In the genomic region with DNA sequence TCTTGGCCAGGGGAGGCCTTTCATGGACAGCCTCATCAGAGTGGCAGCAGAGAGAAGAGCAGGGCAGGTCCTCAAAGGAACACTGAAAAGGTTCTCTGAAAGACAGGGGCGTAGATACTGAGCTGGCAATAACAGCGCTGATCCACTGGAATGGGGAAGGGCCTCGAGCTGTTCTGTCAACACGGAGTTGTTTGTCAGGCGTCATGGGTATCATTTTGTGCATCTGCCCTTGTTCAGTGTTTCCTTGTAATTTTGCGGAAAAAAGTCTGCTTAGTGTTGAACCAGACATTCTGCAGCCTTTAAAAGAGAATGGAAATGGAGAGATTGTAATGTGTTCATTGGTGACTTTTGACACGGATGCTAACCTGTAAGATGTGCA, we compare ENCODE assay signal across 32 cellular contexts.
"Had no signal": no experiment of that assay in that cellular context is flagged by ENCODE, and none has a peak within 500 bp of the region (broad histone marks: within the 10 kb centered on the region; RNA-seq: fewer than 3 reads in every experiment).

No MANE protein-coding gene starts in this region.

- H3K27me3 ChIP-seq: esophagus squamous epithelium, heart right ventricle, left lung, pancreas, thyroid gland had no signal

- H3K27ac ChIP-seq: esophagus squamous epithelium, heart right ventricle, left lung, lower lobe of right lung, pancreas, prostate gland, skin epidermis, thyroid gland had no signal

- H3K4me3 ChIP-seq: esophagus squamous epithelium, heart right ventricle, left lung, lower lobe of right lung, pancreas, prostate gland, skin epidermis, thyroid gland had no signal

- H3K36me3 ChIP-seq: esophagus squamous epithelium, heart right ventricle, left lung, lower lobe of right lung, pancreas, prostate gland, thyroid gland had no signal

- ATAC-seq: activated CD8-positive, alpha-beta T cell treated with anti-CD3 and anti-CD28 coated beads for 36 hours; activated naive CD4-positive, alpha-beta T cell treated with anti-CD3 and anti-CD28 coated beads, Interleukin-2, amount 50 U/mL, for 72 hours; activated T-cell treated with anti-CD3 and anti-CD28 coated beads, Interleukin-2, amount 50 U/mL, for 4 hours; activated T-helper 17 cell treated with anti-CD3 and anti-CD28 coated beads, Interleukin-2, amount 50 U/mL, for 72 hours; sciatic nerve; SK-N-SH treated with all-trans-retinoic acid at 6 μM for 48 hours; stimulated activated memory B cell treated with anti-CD40 and anti-IgM and Interleukin-4, amounts not matched to agents 10 μg/mL and 1 μg/mL and 100 μg/mL, for 72 hours; stimulated activated naive CD8-positive, alpha-beta T cell treated with anti-CD3 and anti-CD28 coated beads, Interleukin-15, amount 100 ng/mL, for 72 hours; T-helper 17 cell had no signal

- H3K4me1 ChIP-seq: prostate gland had no signal

- FAIRE-seq: pancreas had no signal

- H3K9me3 ChIP-seq: esophagus squamous epithelium, heart right ventricle, left lung, lower lobe of right lung, pancreas, prostate gland, thyroid gland had no signal

- DNase-seq: activated CD4-positive, alpha-beta T cell treated with anti-CD3 and anti-CD28 coated beads, Interleukin-2, amount 10 ng/mL, durations not matched to agents 7 days and 5 days; activated CD4-positive, CD25-positive, alpha-beta regulatory T cell treated with anti-CD3 and anti-CD28 coated beads, Interleukin-2, amount 50 U/mL, for 72 hours; activated CD8-positive, alpha-beta T cell treated with anti-CD3 and anti-CD28 coated beads for 36 hours; activated naive CD4-positive, alpha-beta T cell; activated T-cell treated with anti-CD3 and anti-CD28 coated beads, Interleukin-2, amount 50 U/mL, for 4 hours; cerebellar nuclear complex; cortex of kidney; endodermal cell; esophagus squamous epithelium; foreskin melanocyte; heart right ventricle; lower lobe of right lung; mesendoderm; naive B cell; nephron progenitor cell; retina; stimulated activated CD4-positive, alpha-beta T cell treated with anti-CD3 and anti-CD28 coated beads, Interleukin-1b, Interleukin-23, amount 100 ng/mL, for 48 hours; stimulated activated CD4-positive, alpha-beta T cell treated with anti-CD3 and anti-CD28 coated beads, Interleukin-4, amount 100 ng/mL, for 4 hours; stimulated activated CD8-positive, alpha-beta memory T cell treated with anti-CD3 and anti-CD28 coated beads, Interleukin-4, amount 100 ng/mL, for 48 hours; stimulated activated naive CD8-positive, alpha-beta T cell treated with anti-CD3 and anti-CD28 coated beads, Interleukin-15, amount 100 ng/mL, for 72 hours; T-helper 17 cell; T1000; thyroid gland had no signal
